Comparison of ENCODE assay signal across 8 cellular contexts in the genomic region with DNA sequence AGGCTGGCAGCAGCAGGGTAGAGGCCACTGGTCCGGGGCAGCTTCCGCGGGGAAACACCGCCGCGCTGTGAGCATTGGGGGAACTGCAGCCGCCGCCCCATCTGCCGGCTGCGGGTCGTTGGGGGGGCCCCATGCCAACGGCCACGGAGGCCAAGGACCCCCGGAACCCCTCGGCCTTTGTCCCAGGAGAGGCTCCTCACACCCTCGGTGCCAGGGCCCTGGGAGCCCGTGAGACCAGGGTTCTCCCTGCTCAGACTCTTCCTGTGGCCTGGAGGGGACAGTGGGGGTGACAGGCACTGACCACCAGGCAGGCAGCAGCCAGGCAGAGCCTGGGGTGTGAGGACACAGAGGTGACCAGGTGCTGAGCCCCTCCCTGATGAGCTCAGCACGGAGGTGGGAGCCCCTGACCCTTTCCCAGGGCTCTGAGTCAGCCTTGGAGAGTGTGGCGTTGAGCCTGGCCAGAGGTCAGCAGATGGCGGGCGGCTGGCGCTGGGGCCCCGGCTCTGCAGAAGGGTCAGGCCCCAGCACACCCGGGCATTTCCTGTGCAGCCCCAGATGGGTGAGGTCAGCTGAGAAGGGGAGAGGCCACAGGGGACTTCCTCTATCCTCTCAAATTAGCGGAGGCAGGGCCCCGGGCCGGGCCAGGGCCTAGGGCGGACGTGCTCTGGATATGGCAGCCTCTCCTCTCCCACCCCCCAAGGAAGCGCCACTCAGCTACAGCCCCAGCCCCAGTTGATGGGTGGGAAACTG. TPM values are rescaled to one million over a fixed set of nuclear protein-coding genes. Genes with fewer than 3 reads are reported as not detected.
DNase-seq lines count a peak whose midpoint lies in the region; ATAC-seq and TF ChIP-seq lines count a peak whose summit lies in the region.

No MANE protein-coding gene starts in this region.

- no peak overlapping the region for H3K27ac Mint-ChIP-seq in activated naive CD4-positive, alpha-beta T cell treated with anti-CD3 and anti-CD28 coated beads, Interleukin-2, amount 10 ng/mL, durations not matched to agents 7 days and 5 days
- no peak overlapping the region for H3K27ac Mint-ChIP-seq in activated T-helper 17 cell treated with anti-CD3 and anti-CD28 coated beads, Interleukin-2, amount 50 U/mL, for 72 hours

- H2AFZ ChIP-seq in OCI-LY3 (ENCODE audit: low read depth, low read length) (peak overlapping the region; percentile 51; the same call in 1 of the 2 replicates), trophoblast cell (ENCODE audit: insufficient read depth, low read length, poor library complexity) (no peak overlapping the region)

- H3K23ac ChIP-seq in trophoblast cell (ENCODE audit: low read length) = no peak overlapping the region

- no peaks in the 10 kb centered on the region for H3K9me3 Mint-ChIP-seq in activated naive CD4-positive, alpha-beta T cell treated with anti-CD3 and anti-CD28 coated beads, Interleukin-2, amount 10 ng/mL, durations not matched to agents 7 days and 5 days
- no peaks in the 10 kb centered on the region for H3K9me3 Mint-ChIP-seq in activated T-helper 17 cell treated with anti-CD3 and anti-CD28 coated beads, Interleukin-2, amount 50 U/mL, for 72 hours

- no peak overlapping the region for H2BK5ac ChIP-seq in trophoblast cell (ENCODE audit: low read depth, low read length, poor library complexity)

- H4K20me1 ChIP-seq in OCI-LY3 (ENCODE audit: insufficient read depth, low read length) = no peaks in the 10 kb centered on the region

- H4K12ac ChIP-seq in trophoblast cell (ENCODE audit: low read depth, low read length) = no peak overlapping the region

- peak in 2 of 4 donors; percentile 60 to 67 for TF ChIP-seq EP300 in upper lobe of left lung (IDR thresholded peaks at IDR 0.05)

- no peak overlapping the region for H2BK12ac ChIP-seq in trophoblast cell (ENCODE audit: low read length)

- H3K4me3 ChIP-seq in OCI-LY3 (ENCODE audit: low read length) (peak overlapping the region; percentile 64), trophoblast cell (ENCODE audit: low read depth, low read length) (no peak overlapping the region), upper lobe of left lung (peak overlapping the region in 3 of 4 donors; percentile 37 to 51 (median 50))

- H3K4me2 ChIP-seq in OCI-LY3 (ENCODE audit: low read length) (peak overlapping the region; percentile 61), trophoblast cell (ENCODE audit: low read length) (peak overlapping the region; percentile 34)

- H4K91ac ChIP-seq in trophoblast cell (ENCODE audit: low read depth, low read length) = no peak overlapping the region

- peaks cover 90% of the 10 kb centered on the region for H3K27me3 Mint-ChIP-seq in activated naive CD4-positive, alpha-beta T cell treated with anti-CD3 and anti-CD28 coated beads, Interleukin-2, amount 10 ng/mL, durations not matched to agents 7 days and 5 days
- H3K27me3 Mint-ChIP-seq in activated T-helper 17 cell treated with anti-CD3 and anti-CD28 coated beads, Interleukin-2, amount 50 U/mL, for 72 hours = peaks cover 13% of the 10 kb centered on the region

- H3K9me3 ChIP-seq in OCI-LY3 (ENCODE audit: insufficient read depth, low read length) (no peaks in the 10 kb centered on the region), trophoblast cell (ENCODE audit: insufficient read depth, low read depth, low read length) (no peaks in the 10 kb centered on the region), upper lobe of left lung (no peaks in the 10 kb centered on the region)

- CTCF ChIA-PET in activated naive CD4-positive, alpha-beta T cell treated with anti-CD3 and anti-CD28 coated beads, Interleukin-2, amount 10 ng/mL, durations not matched to agents 7 days and 5 days (lab: Charles Lee) = interaction anchor here (0.9 to 4.9 kb wide), 6 partner anchors 8 to 159 kb away, joined by 3 to 28 read pairs (median 4); no protein-coding TSS in a partner anchor

- H3K79me2 ChIP-seq in OCI-LY3 (ENCODE audit: low read length) = no peaks in the 10 kb centered on the region
- H3K79me2 ChIP-seq in trophoblast cell (ENCODE audit: control insufficient read depth, insufficient read depth, low read length, poor library complexity) = no peaks in the 10 kb centered on the region

- no peaks in the 10 kb centered on the region for H3K36me3 Mint-ChIP-seq in activated naive CD4-positive, alpha-beta T cell treated with anti-CD3 and anti-CD28 coated beads, Interleukin-2, amount 10 ng/mL, durations not matched to agents 7 days and 5 days
- no peaks in the 10 kb centered on the region for H3K36me3 Mint-ChIP-seq in activated T-helper 17 cell treated with anti-CD3 and anti-CD28 coated beads, Interleukin-2, amount 50 U/mL, for 72 hours (ENCODE audit: low read depth)

- peak; percentile 46 to 67 (median 58) for DNase-seq in activated naive CD4-positive, alpha-beta T cell (lab: John Stamatoyannopoulos, UW)
- no peak for DNase-seq in activated naive CD4-positive, alpha-beta T cell treated with anti-CD3 and anti-CD28 coated beads, Interleukin-2, amount 10 ng/mL, durations not matched to agents 7 days and 5 days
- peak; percentile 87 for DNase-seq in germinal center (ENCODE audit: low spot score)
- DNase-seq in trophoblast cell = peak; percentile 48 to 50
- peak; percentile 81 to 96 for DNase-seq in upper lobe of left lung
- no peak for DNase-seq in NCI-H1930 (lab: John Stamatoyannopoulos, UW)

- no peaks in the 10 kb centered on the region for H3K79me1 ChIP-seq in trophoblast cell (ENCODE audit: low read length)

- no peak overlapping the region for H3K4ac ChIP-seq in trophoblast cell (ENCODE audit: low read depth, low read length)

- no peak overlapping the region for H3K14ac ChIP-seq in trophoblast cell (ENCODE audit: low read length)

- peaks cover 8% of the 10 kb centered on the region for H3K4me1 Mint-ChIP-seq in activated naive CD4-positive, alpha-beta T cell treated with anti-CD3 and anti-CD28 coated beads, Interleukin-2, amount 10 ng/mL, durations not matched to agents 7 days and 5 days
- no peaks in the 10 kb centered on the region for H3K4me1 Mint-ChIP-seq in activated T-helper 17 cell treated with anti-CD3 and anti-CD28 coated beads, Interleukin-2, amount 50 U/mL, for 72 hours

- H3K9ac ChIP-seq in OCI-LY3 (ENCODE audit: low read length) = no peak overlapping the region; the same call in 1 of the 2 replicates
- no peak overlapping the region for H3K9ac ChIP-seq in trophoblast cell (ENCODE audit: low read length)

- peak; percentile 70 for TF ChIP-seq CTCF in OCI-LY3 (IDR thresholded peaks at IDR 0.05; ENCODE audit: low read depth, low read length)
- peak; percentile 90 to 98 (median 96) for TF ChIP-seq CTCF in upper lobe of left lung (IDR thresholded peaks at IDR 0.05)

- peaks cover 17% of the 10 kb centered on the region for H3K27me3 ChIP-seq in OCI-LY3 (ENCODE audit: low read depth, low read length)
- no peaks in the 10 kb centered on the region for H3K27me3 ChIP-seq in trophoblast cell (ENCODE audit: insufficient read depth, low read length)
- peaks cover 0 to 9% (median 0%) of the 10 kb centered on the region in 4 donors for H3K27me3 ChIP-seq in upper lobe of left lung

- TF ChIP-seq POLR2A in upper lobe of left lung (IDR thresholded peaks at IDR 0.05) = peak in 3 of 4 donors; percentile 33 to 89 (median 52)

- no peak overlapping the region for H2BK120ac ChIP-seq in trophoblast cell (ENCODE audit: insufficient read depth, low read length, poor library complexity)

- no peak overlapping the region for H3K27ac ChIP-seq in OCI-LY3 (ENCODE audit: low read length)
- H3K27ac ChIP-seq in trophoblast cell (ENCODE audit: low read depth, low read length) = no peak overlapping the region
- H3K27ac ChIP-seq in upper lobe of left lung = peak overlapping the region; percentile 84 to 93 (median 90)

- H3K4me1 ChIP-seq in OCI-LY3 (ENCODE audit: low read length) (peaks cover 10% of the 10 kb centered on the region), trophoblast cell (ENCODE audit: control insufficient read depth in 1 of 2, insufficient read depth in 2 of 2, low read length in 2 of 2) (peaks cover 4 to 12% of the 10 kb centered on the region in 2 experiments), upper lobe of left lung (peaks cover 28 to 71% (median 38%) of the 10 kb centered on the region in 4 donors)

- H3K18ac ChIP-seq in trophoblast cell (ENCODE audit: low read length) = peak overlapping the region; percentile 30

- no peak overlapping the region for H2AK5ac ChIP-seq in trophoblast cell (ENCODE audit: low read length)

- peak; percentile 89 for ATAC-seq in activated T-helper 17 cell treated with anti-CD3 and anti-CD28 coated beads, Interleukin-2, amount 50 U/mL, for 72 hours (replicated peaks)
- ATAC-seq in upper lobe of left lung (ENCODE audit: low FRiP score in 2 of 2) = peak; percentile 93

- WGBS in trophoblast cell (ENCODE audit: extremely low coverage, insufficient coverage, insufficient read length) = no CpG with 5 or more reads among the region's 30 CpGs
- 0 to 17% methylated on average over 14 of the region's 30 CpGs for WGBS in upper lobe of left lung, 2 donors

- H3K36me3 ChIP-seq in OCI-LY3 (replicated peaks; ENCODE audit: low read depth, low read length) (no peaks in the 10 kb centered on the region), trophoblast cell (ENCODE audit: control insufficient read depth in 1 of 2, insufficient read depth in 2 of 2, low read length in 2 of 2) (no peaks in the 10 kb centered on the region), upper lobe of left lung (no peaks in the 10 kb centered on the region)

- H3K4me3 Mint-ChIP-seq in activated naive CD4-positive, alpha-beta T cell treated with anti-CD3 and anti-CD28 coated beads, Interleukin-2, amount 10 ng/mL, durations not matched to agents 7 days and 5 days = no peak overlapping the region
- no peak overlapping the region for H3K4me3 Mint-ChIP-seq in activated T-helper 17 cell treated with anti-CD3 and anti-CD28 coated beads, Interleukin-2, amount 50 U/mL, for 72 hours

- H4K8ac ChIP-seq in trophoblast cell (ENCODE audit: low read depth, low read length) = no peak overlapping the region

RNA-seq across cellular contexts. Expression of a gene that starts 17.9 kb away (rescaled TPM):
- total RNA-seq in activated T-helper 17 cell treated with anti-CD3 and anti-CD28 coated beads, Interleukin-2, amount 50 U/mL, for 72 hours = 1 to 10 TPM in 1 of 2 donors, under 1 TPM in 1; 0.78 to 1.0 TPM
- 29.6 and 29.9 TPM in 2 replicates for polyA plus RNA-seq in trophoblast cell (2013)
- 100 to 1,000 TPM in 5 of 6 donors, 10 to 100 TPM in 1; 77.9 to 321 (median 165) TPM for total RNA-seq in upper lobe of left lung

RNA-seq across cellular contexts. Expression of a gene that starts 42.5 kb away (rescaled TPM):
- 10 to 100 TPM; 14.6 to 15.6 TPM for total RNA-seq in activated T-helper 17 cell treated with anti-CD3 and anti-CD28 coated beads, Interleukin-2, amount 50 U/mL, for 72 hours
- 16.6 and 17.1 TPM in 2 replicates for polyA plus RNA-seq in trophoblast cell (2013)
- total RNA-seq in upper lobe of left lung = 100 to 1,000 TPM in 5 of 6 donors, 10 to 100 TPM in 1; 70.2 to 242 (median 140) TPM

Comparison
In these comparisons a context has a peak if more than half of its experiments do, and no peak if none do; other contexts are left out.
1. DNase-seq: peak in activated naive CD4-positive, alpha-beta T cell (4 of 4), germinal center (single experiment), trophoblast cell (2 of 2) and upper lobe of left lung (2 of 2); none in activated naive CD4-positive, alpha-beta T cell treated with anti-CD3 and anti-CD28 coated beads, Interleukin-2, amount 10 ng/mL, durations not matched to agents 7 days and 5 days (single experiment) and NCI-H1930 (0 of 2).
2. H3K27ac ChIP-seq: peak in upper lobe of left lung (4 of 4); none in OCI-LY3 (single experiment) and trophoblast cell (single experiment).
3. RNA of a gene that starts 17.9 kb away (total RNA-seq): 77.9 to 321 TPM in upper lobe of left lung; 0.78 to 1.0 TPM in activated T-helper 17 cell treated with anti-CD3 and anti-CD28 coated beads, Interleukin-2, amount 50 U/mL, for 72 hours; every median in the first group is over 10 times any median in the second.
4. RNA of a gene that starts 42.5 kb away (total RNA-seq): 70.2 to 242 TPM in upper lobe of left lung; 14.6 to 15.6 TPM in activated T-helper 17 cell treated with anti-CD3 and anti-CD28 coated beads, Interleukin-2, amount 50 U/mL, for 72 hours; every median in the first group is over 4 times any median in the second.